Comparison of ENCODE assay signal across 16 cellular contexts in genomic region chr10:17113346-17113745, GRCh38. TPM values are rescaled to one million over a fixed set of nuclear protein-coding genes. Genes with fewer than 3 reads are reported as not detected.
A peak's percentile ranks its signal among the peaks of the same experiment; 100 is the strongest.
DNase-seq lines count a peak whose midpoint lies in the region; ATAC-seq and TF ChIP-seq lines count a peak whose summit lies in the region.
"Had no signal": no experiment of that assay in that cellular context is flagged by ENCODE, and none has a peak within 500 bp of the region (broad histone marks: within the 10 kb centered on the region; RNA-seq: fewer than 3 reads in every experiment).

No MANE protein-coding gene starts in this region.

- no peaks in the 10 kb centered on the region for H3K27me3 Mint-ChIP-seq in Caco-2 (ENCODE audit: insufficient read depth, unreplicated experiment)

- intact Hi-C loops in Caco-2 (cut with micrococcal nuclease; ENCODE audit: unreplicated experiment) (no loop called here), Right ventricle myocardium superior (cut with DNase I) (no loop called here)

- no TSS peak for BruUV-seq in Caco-2 (replicated peaks; lab: Mats Ljungman, UMichigan)

- DNase-seq in Caco-2 = no peak
- DNase-seq in HT1080 (ENCODE audit: low read depth) = peak; percentile 5
- DNase-seq in T1000 (lab: John Stamatoyannopoulos, UW) = peak; percentile 60
- peak; percentile 70 for DNase-seq in foreskin melanocyte
- no peak for DNase-seq in stimulated activated CD4-positive, alpha-beta T cell treated with anti-CD3 and anti-CD28 coated beads, Interleukin-1b, Interleukin-23, amount 100 ng/mL, for 48 hours
- no peak for DNase-seq in stimulated activated CD4-positive, alpha-beta T cell treated with anti-CD3 and anti-CD28 coated beads, Interleukin-4, amount 100 ng/mL, for 1 hour
- DNase-seq in Right ventricle myocardium superior = no peak
- no peak for DNase-seq in effector CD4-positive, alpha-beta T cell
- DNase-seq: COR-L47, DMS53, GF-D8, H7, NCI-H187 treated with DMSO at 0.1 percent for 48 hours, NCI-H2171, NCI-H510A had no signal

- H3K4me3 ChIP-seq in Caco-2 (ENCODE audit: low read depth, low read length) = no peak overlapping the region

- H3K9me3 ChIP-seq in Caco-2 = no peaks in the 10 kb centered on the region

- no peaks in the 10 kb centered on the region for H3K36me3 ChIP-seq in Caco-2 (ENCODE audit: control insufficient read depth, insufficient read depth, low read length)

- no peak for TF ChIP-seq CTCF in Caco-2 (IDR thresholded peaks at IDR 0.05; ENCODE audit: insufficient read depth in 1 of 2, low read depth in 1 of 2, low read length in 1 of 2, severe bottlenecking in 1 of 2, unreplicated experiment in 1 of 2)

- peaks cover 15% of the 10 kb centered on the region for H3K36me3 Mint-ChIP-seq in Caco-2 (ENCODE audit: insufficient read depth, unreplicated experiment)

- no peaks in the 10 kb centered on the region for H3K9me3 Mint-ChIP-seq in Caco-2 (ENCODE audit: unreplicated experiment)

- H3K4me1 Mint-ChIP-seq in Caco-2 (ENCODE audit: low read depth, unreplicated experiment) = peaks cover 32% of the 10 kb centered on the region

- peaks cover 36% of the 10 kb centered on the region for H3K4me1 ChIP-seq in Caco-2

- H3K27me3 ChIP-seq in Caco-2 (replicated peaks; ENCODE audit: control insufficient read depth, insufficient read depth, low read length) = no peaks in the 10 kb centered on the region

- no peak for ATAC-seq in Right ventricle myocardium superior (ENCODE audit: poor library complexity)
- ATAC-seq: HepG2 had no signal

- no peak overlapping the region for H3K4me3 Mint-ChIP-seq in Caco-2 (ENCODE audit: unreplicated experiment)

- CTCF ChIA-PET in Caco-2 (lab: Charles Lee) = interaction anchor here (0.6 to 0.7 kb wide), 2 partner anchors 15 to 246 kb away, joined by 3 read pairs; no protein-coding TSS in a partner anchor

- H3K27ac Mint-ChIP-seq in Caco-2 (ENCODE audit: unreplicated experiment) = peak overlapping the region; percentile 31

- POLR2A ChIA-PET in Caco-2 (lab: Charles Lee) = no interaction called here

RNA-seq across cellular contexts. Expression of gene CUBN, which starts 16.3 kb away (rescaled TPM):
- total RNA-seq in Caco-2 (2022) (4.6 and 4.8 TPM in 2 replicates), Right ventricle myocardium superior (0.22 TPM)
- 0.90 and 1.3 TPM in 2 replicates for total RNA-seq in HT1080 (2014; rRNA removed; shearing (Covaris generic))
- 0.37 and 1.5 TPM in 2 replicates for polyA plus RNA-seq in HT1080 (2015; cell fraction: cytosol; rRNA removed)
- 0.70 and 2.0 TPM in 2 replicates for polyA plus RNA-seq in HT1080 (2015; cell fraction: nucleus; rRNA removed)

Comparison
In these comparisons a context has a peak if more than half of its experiments do, and no peak if none do; other contexts are left out.
1. DNase-seq: peak in HT1080 (single experiment), T1000 (single experiment) and foreskin melanocyte (single experiment); none in Caco-2 (0 of 2), stimulated activated CD4-positive, alpha-beta T cell treated with anti-CD3 and anti-CD28 coated beads, Interleukin-1b, Interleukin-23, amount 100 ng/mL, for 48 hours (single experiment), stimulated activated CD4-positive, alpha-beta T cell treated with anti-CD3 and anti-CD28 coated beads, Interleukin-4, amount 100 ng/mL, for 1 hour (single experiment), Right ventricle myocardium superior (single experiment) and effector CD4-positive, alpha-beta T cell (single experiment).